26 cellular contexts compared by ENCODE assay signal in the genomic region with DNA sequence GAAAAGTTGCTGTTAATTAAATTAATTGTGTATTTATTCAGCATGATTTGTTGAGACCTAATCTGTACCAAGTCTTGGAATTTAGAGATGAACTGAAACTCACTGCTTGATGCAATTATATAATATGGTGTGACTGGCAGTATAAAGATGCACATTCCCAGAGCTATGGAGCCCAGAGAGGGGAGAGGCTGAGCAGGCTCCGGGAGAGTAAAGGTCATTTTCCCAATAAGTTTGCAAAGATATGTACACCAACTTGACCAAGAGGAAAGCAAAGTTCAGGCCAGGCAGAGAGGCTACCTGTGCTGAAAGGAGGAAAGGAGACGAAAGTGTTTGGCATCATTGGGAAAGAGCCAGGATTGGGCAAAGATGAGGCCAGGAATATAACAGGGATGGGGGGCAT.
"Had no signal": no experiment of that assay in that cellular context is flagged by ENCODE, and none has a peak within 500 bp of the region (broad histone marks: within the 10 kb centered on the region; RNA-seq: fewer than 3 reads in every experiment).

No MANE protein-coding gene starts in this region.

- H3K36me3 ChIP-seq: breast epithelium, pancreas, thoracic aorta had no signal

- H3K27me3 Mint-ChIP-seq: central memory CD8-positive, alpha-beta T cell; type B pancreatic cell had no signal

- H3K4me2 ChIP-seq: hepatocyte had no signal

- ATAC-seq: activated naive CD4-positive, alpha-beta T cell treated with anti-CD3 and anti-CD28 coated beads, Interleukin-2, amount 50 U/mL, for 72 hours; activated T-cell treated with anti-CD3 and anti-CD28 coated beads, Interleukin-2, amount 50 U/mL, for 72 hours had no signal

- FAIRE-seq: frontal cortex, keratinocyte, pancreas, TTC549 had no signal

- H3K4me1 ChIP-seq: breast epithelium, pancreas, psoas muscle had no signal

- DNase-seq: activated CD4-positive, alpha-beta T cell treated with anti-CD3 and anti-CD28 coated beads for 4 hours; activated CD4-positive, alpha-beta T cell treated with anti-CD3 and anti-CD28 coated beads, Interleukin-2, amount 50 U/mL, for 4 hours; activated naive CD4-positive, alpha-beta T cell; activated T-cell treated with anti-CD3 and anti-CD28 coated beads for 4 hours; activated T-cell treated with anti-CD3 and anti-CD28 coated beads, Interleukin-2, amount 50 U/mL, for 72 hours; effector CD8-positive, alpha-beta T cell; naive B cell; nephron progenitor cell; stimulated activated CD4-positive, alpha-beta T cell treated with anti-CD3 and anti-CD28 coated beads, Interleukin-2, amount 100 ng/mL, for 48 hours; stimulated activated naive CD4-positive, alpha-beta T cell treated with Interleukin-2 at 50 U/mL for 16 hours; SW 1271; T-helper 9 cell had no signal

- H3K27ac Mint-ChIP-seq: activated naive CD4-positive, alpha-beta T cell treated with anti-CD3 and anti-CD28 coated beads, Interleukin-2, amount 50 U/mL, for 72 hours; activated T-cell treated with anti-CD3 and anti-CD28 coated beads, Interleukin-2, amount 50 U/mL, for 72 hours; mesothelial cell of epicardium; nephron progenitor cell; T-helper 1 cell treated with Interleukin-12 subunit alpha and Interleukin-12 subunit beta and Interleukin-4 antibody, amounts not matched to agents 30 μg/mL and 1 μg/mL, for 36 hours; type B pancreatic cell had no signal

- H3K27ac ChIP-seq: breast epithelium, hepatocyte, pancreas, psoas muscle, thoracic aorta, VCaP had no signal

- H3K9me3 ChIP-seq: breast epithelium, pancreas, thoracic aorta had no signal

- H3K4me3 Mint-ChIP-seq: activated T-cell treated with anti-CD3 and anti-CD28 coated beads, Interleukin-2, amount 50 U/mL, for 72 hours; central memory CD8-positive, alpha-beta T cell; mesothelial cell of epicardium; nephron progenitor cell; T-helper 1 cell treated with Interleukin-12 subunit alpha and Interleukin-12 subunit beta and Interleukin-4 antibody, amounts not matched to agents 30 μg/mL and 1 μg/mL, for 36 hours; type B pancreatic cell had no signal

- H3K4me1 Mint-ChIP-seq: central memory CD8-positive, alpha-beta T cell; mesothelial cell of epicardium; nephron progenitor cell had no signal

- H3K27me3 ChIP-seq: breast epithelium, hepatocyte, pancreas had no signal

- H3K36me3 Mint-ChIP-seq: activated naive CD4-positive, alpha-beta T cell treated with anti-CD3 and anti-CD28 coated beads, Interleukin-2, amount 50 U/mL, for 72 hours; type B pancreatic cell had no signal

- H3K4me3 ChIP-seq: breast epithelium, hepatocyte, pancreas, psoas muscle, thoracic aorta had no signal
